ENCODE assay signal across 1 cellular context in genomic region chr20:37270586-37271420, GRCh38.
TF ChIP-seq lines count a peak whose summit lies in the region.

No MANE protein-coding gene starts in this region.

TF ChIP-seq in WTC11, 78 proteins besides CTCF, POLR2A, EP300 and RAD21 (continued from another document):
- TF ChIP-seq PREB (CRISPR knock-in tag; IDR thresholded peaks at IDR 0.05; ENCODE audit: borderline replicate concordance): no peak
- TF ChIP-seq ZNF425 (CRISPR knock-in tag; conservative IDR thresholded peaks at IDR 0.05): no peak
- no peak for TF ChIP-seq KAT7 (CRISPR knock-in tag; IDR thresholded peaks at IDR 0.05; ENCODE audit: borderline replicate concordance)
- no peak for TF ChIP-seq RORB (CRISPR knock-in tag; IDR thresholded peaks at IDR 0.05)
- TF ChIP-seq CBFB (CRISPR knock-in tag; IDR thresholded peaks at IDR 0.05; ENCODE audit: low read depth): no peak
- TF ChIP-seq JAZF1 (CRISPR knock-in tag; IDR thresholded peaks at IDR 0.05): no peak
- TF ChIP-seq E2F1 (CRISPR knock-in tag; IDR thresholded peaks at IDR 0.05): no peak
- no peak for TF ChIP-seq FOXP4 (CRISPR knock-in tag; IDR thresholded peaks at IDR 0.05)
- TF ChIP-seq ESRRA (CRISPR knock-in tag; IDR thresholded peaks at IDR 0.05; ENCODE audit: borderline replicate concordance): no peak
- no peak for TF ChIP-seq OVOL2 (CRISPR knock-in tag; IDR thresholded peaks at IDR 0.05; ENCODE audit: borderline replicate concordance)
- TF ChIP-seq ZBTB21 (CRISPR knock-in tag; IDR thresholded peaks at IDR 0.05; ENCODE audit: borderline replicate concordance): no peak
- no peak for TF ChIP-seq JUN (CRISPR knock-in tag; IDR thresholded peaks at IDR 0.05)
